8 cellular contexts compared by ENCODE assay signal in the genomic region with DNA sequence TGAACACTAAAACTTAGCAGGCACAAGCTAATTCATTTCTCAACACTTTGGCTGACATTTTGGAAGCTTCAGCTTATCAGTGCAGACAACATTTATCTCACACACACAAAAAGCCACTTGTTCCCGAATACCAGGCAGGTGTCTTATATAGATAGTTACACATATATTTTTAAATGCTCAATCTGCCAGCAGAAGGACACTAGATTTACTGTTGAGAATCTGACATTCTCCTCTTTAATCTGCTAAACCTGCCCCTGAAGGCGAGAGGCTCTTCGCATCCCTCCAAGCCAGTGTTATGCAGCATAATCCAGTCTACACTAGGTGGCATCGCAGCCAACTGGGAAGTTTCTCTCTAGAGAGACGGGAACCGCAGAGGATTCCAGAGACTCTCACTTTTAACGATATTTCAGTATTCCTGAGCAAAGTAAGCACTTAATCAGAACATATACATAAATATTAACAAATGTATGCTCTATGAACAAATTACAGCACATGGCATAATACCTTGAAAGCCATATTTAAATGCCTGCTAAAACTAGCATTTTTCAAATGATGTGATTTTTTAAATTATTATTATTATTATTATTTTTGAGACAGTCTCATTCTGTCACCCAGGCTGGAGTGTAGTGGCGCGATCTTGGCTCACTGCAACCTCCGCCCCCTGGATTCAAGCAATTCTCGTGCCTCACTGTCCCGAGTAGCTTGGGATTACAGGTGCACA.
DNase-seq lines count a peak whose midpoint lies in the region; ATAC-seq and TF ChIP-seq lines count a peak whose summit lies in the region.

No MANE protein-coding gene starts in this region.

- H4K20me1 ChIP-seq in DND-41 (ENCODE audit: insufficient read depth, low read length): no peaks in the 10 kb centered on the region

- H3K4me3 ChIP-seq in DND-41 (ENCODE audit: low read depth in 1 of 2, low read length in 2 of 2): no peak overlapping the region
- no peak overlapping the region for H3K4me3 ChIP-seq in WERI-Rb-1 (ENCODE audit: low read depth, low read length)
- no peak overlapping the region for H3K4me3 ChIP-seq in thoracic aorta

- H3K36me3 ChIP-seq in DND-41 (ENCODE audit: insufficient read depth, low read length) (no peaks in the 10 kb centered on the region), WERI-Rb-1 (no peaks in the 10 kb centered on the region), thoracic aorta (no peaks in the 10 kb centered on the region)

- no peaks in the 10 kb centered on the region for H3K4me1 ChIP-seq in DND-41 (ENCODE audit: insufficient read depth, low read length)
- H3K4me1 ChIP-seq in thoracic aorta (ENCODE audit: control insufficient read depth in 1 of 2, low read depth in 2 of 2): no peaks in the 10 kb centered on the region

- DNase-seq in DND-41 (no peak), WERI-Rb-1 (peak; percentile 67), hepatic stellate cell (ENCODE audit: low spot score) (peak; percentile 54), thoracic aorta (ENCODE audit: low spot score) (no peak), GM20000 (ENCODE audit: low spot score) (no peak)

- H3K27ac ChIP-seq in DND-41 (ENCODE audit: low read length) (no peak overlapping the region), WERI-Rb-1 (no peak overlapping the region), thoracic aorta (no peak overlapping the region)

- ATAC-seq in DND-41 (ENCODE audit: insufficient read depth, low read depth) (peak; percentile 54; the same call in 1 of the 3 replicates), thoracic aorta (ENCODE audit: insufficient number of reproducible peaks, low FRiP score, low read depth) (no peak), GM18858 (IDR thresholded peaks at IDR 0.05; ENCODE audit: unreplicated experiment) (no peak), HG03280 (IDR thresholded peaks at IDR 0.05; ENCODE audit: unreplicated experiment) (no peak)

- H3K9me3 ChIP-seq in DND-41 (ENCODE audit: insufficient read depth, low read length, severe bottlenecking): no peaks in the 10 kb centered on the region
- H3K9me3 ChIP-seq in WERI-Rb-1 (ENCODE audit: severe bottlenecking): no peaks in the 10 kb centered on the region
- H3K9me3 ChIP-seq in thoracic aorta: no peaks in the 10 kb centered on the region

- TF ChIP-seq CTCF in DND-41 (IDR thresholded peaks at IDR 0.05; ENCODE audit: borderline replicate concordance, extremely low read depth, low read length, poor library complexity, severe bottlenecking) (peak; percentile 64), LNCAP (IDR thresholded peaks at IDR 0.05) (peak; percentile 69), WERI-Rb-1 (IDR thresholded peaks at IDR 0.05; ENCODE audit: low read depth, low read length) (peak; percentile 69), thoracic aorta (IDR thresholded peaks at IDR 0.05) (peak; percentile 41), GM20000 (IDR thresholded peaks at IDR 0.05; ENCODE audit: extremely low read depth, missing control alignments) (no peak)

- H2AFZ ChIP-seq in DND-41 (ENCODE audit: low read depth, low read length): no peak overlapping the region

- H3K4me2 ChIP-seq in DND-41 (ENCODE audit: insufficient read depth, low read length): no peak overlapping the region

- peaks cover 3% of the 10 kb centered on the region for H3K27me3 ChIP-seq in DND-41 (ENCODE audit: insufficient read depth, low read length, poor library complexity)
- H3K27me3 ChIP-seq in WERI-Rb-1 (ENCODE audit: insufficient read depth, low read depth, severe bottlenecking): no peaks in the 10 kb centered on the region
- H3K27me3 ChIP-seq in thoracic aorta (replicated peaks; ENCODE audit: insufficient read depth): no peaks in the 10 kb centered on the region

- no peak overlapping the region for H3K9ac ChIP-seq in DND-41 (ENCODE audit: low read depth, low read length)

- no peaks in the 10 kb centered on the region for H3K79me2 ChIP-seq in DND-41 (ENCODE audit: insufficient read depth, low read length)

Comparison
In these comparisons a context has a peak if more than half of its experiments do, and no peak if none do; other contexts are left out.
1. DNase-seq: peak in WERI-Rb-1 (single experiment) and hepatic stellate cell (single experiment); none in DND-41 (single experiment), thoracic aorta (single experiment) and GM20000 (single experiment).